Comparison of ENCODE assay signal across 1 cellular context in genomic region chr20:45206746-45207145, GRCh38.
TF ChIP-seq lines count a peak whose summit lies in the region.

Gene SEMG1 (plus strand): TSS chr20:45207033. CDS start chr20:45207054, 21 bp downstream.

TF ChIP-seq in K562, 482 proteins besides CTCF, POLR2A, EP300 and RAD21:
- no peak for TF ChIP-seq NCOR1 (IDR thresholded peaks at IDR 0.05)
TF ChIP-seq in K562: peak in this region for 0.
